22 cellular contexts compared by ENCODE assay signal in genomic region chr3:159488657-159489056, GRCh38.
"Had no signal": no experiment of that assay in that cellular context is flagged by ENCODE, and none has a peak within 500 bp of the region (broad histone marks: within the 10 kb centered on the region; RNA-seq: fewer than 3 reads in every experiment).

No MANE protein-coding gene starts in this region.

- H3K36me3 ChIP-seq: MG63, SJSA1 had no signal

- H3K9me3 ChIP-seq: MG63, SJSA1 had no signal

- H3K4me1 Mint-ChIP-seq: T-helper 17 cell had no signal

- H3K4me1 ChIP-seq: SJSA1 had no signal

- H3K27ac Mint-ChIP-seq: T-helper 17 cell had no signal

- H3K27ac ChIP-seq: SJSA1, SK-N-MC had no signal

- H3K4me3 Mint-ChIP-seq: T-helper 17 cell had no signal

- H3K27me3 Mint-ChIP-seq: T-helper 17 cell had no signal

- ATAC-seq: HepG2, T-helper 17 cell had no signal

- H3K4me3 ChIP-seq: MG63, SJSA1, SK-N-MC had no signal

- H3K27me3 ChIP-seq: MG63 had no signal

- DNase-seq: IMR-90, Karpas-422, KG1, MG63, NCI-H1092, NCI-H1105 treated with DMSO at 0.1 percent for 48 hours, NCI-H1417 treated with DMSO at 0.1 percent for 48 hours, NCI-H146, NCI-H1694 treated with DMSO at 0.1 percent for 48 hours, NCI-H2029, NCI-H2081 treated with DMSO at 0.1 percent for 48 hours, NCI-H2171, NCI-H226, NCI-H510A treated with DMSO at 0.1 percent for 48 hours, Right ventricle myocardium superior, RPMI8226, SIG-M5, T-helper 1 cell, T-helper 17 cell had no signal
